ENCODE assay signal across 1 cellular context in the genomic region with DNA sequence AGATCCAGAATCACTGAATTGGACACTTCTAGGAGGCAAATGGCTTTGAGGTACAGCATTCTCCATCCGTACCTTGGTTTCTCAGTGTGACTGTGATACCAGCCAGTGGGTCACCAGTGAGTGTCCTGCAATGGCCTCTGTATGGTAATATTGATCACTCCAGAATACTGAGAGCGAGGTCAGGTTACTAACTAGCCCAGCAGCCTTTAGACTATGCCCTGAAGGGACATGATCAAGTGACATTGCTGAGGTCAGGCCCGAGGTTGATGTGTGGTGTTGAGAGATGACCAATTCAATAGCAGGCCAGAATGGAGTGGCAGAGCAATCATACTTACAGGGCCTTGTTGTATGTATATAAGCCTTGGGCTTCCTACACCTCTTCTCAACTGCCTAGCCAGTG.
TF ChIP-seq lines count a peak whose summit lies in the region.

No MANE protein-coding gene starts in this region.

TF ChIP-seq in HepG2, 621 proteins besides CTCF, POLR2A, EP300 and RAD21 (continued from another document):
- TF ChIP-seq, protein P1, sequence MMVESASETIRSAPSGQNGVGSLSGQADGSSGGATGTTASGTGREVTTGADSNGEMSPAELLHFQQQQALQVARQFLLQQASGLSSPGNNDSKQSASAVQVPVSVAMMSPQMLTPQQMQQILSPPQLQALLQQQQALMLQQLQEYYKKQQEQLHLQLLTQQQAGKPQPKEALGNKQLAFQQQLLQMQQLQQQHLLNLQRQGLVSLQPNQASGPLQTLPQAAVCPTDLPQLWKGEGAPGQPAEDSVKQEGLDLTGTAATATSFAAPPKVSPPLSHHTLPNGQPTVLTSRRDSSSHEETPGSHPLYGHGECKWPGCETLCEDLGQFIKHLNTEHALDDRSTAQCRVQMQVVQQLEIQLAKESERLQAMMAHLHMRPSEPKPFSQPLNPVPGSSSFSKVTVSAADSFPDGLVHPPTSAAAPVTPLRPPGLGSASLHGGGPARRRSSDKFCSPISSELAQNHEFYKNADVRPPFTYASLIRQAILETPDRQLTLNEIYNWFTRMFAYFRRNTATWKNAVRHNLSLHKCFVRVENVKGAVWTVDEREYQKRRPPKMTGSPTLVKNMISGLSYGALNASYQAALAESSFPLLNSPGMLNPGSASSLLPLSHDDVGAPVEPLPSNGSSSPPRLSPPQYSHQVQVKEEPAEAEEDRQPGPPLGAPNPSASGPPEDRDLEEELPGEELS (CRISPR knock-in tag; IDR thresholded peaks at IDR 0.05) = no peak
- TF ChIP-seq HOXA7 (CRISPR knock-in tag; IDR thresholded peaks at IDR 0.05) = no peak
